ENCODE assay signal across 17 cellular contexts in the genomic region with DNA sequence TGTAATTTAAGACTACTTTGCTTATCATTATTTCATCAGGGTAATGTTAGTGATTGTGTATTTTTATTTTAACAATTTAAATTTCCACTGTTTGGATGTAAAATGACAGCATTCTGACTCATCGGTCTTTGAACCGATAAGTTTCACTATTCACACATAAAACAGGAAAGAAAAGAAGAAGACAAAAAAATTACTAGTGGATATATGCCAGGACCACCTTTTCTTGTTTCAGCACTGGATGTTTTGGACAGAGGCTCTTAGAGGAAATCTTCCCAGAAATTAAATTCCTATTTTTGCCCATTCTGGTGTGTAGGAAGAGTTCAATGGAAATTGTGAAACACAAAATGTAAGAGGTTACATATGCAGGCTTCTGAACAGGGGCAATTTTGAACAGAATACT. TPM values are rescaled to one million over a fixed set of nuclear protein-coding genes. Genes with fewer than 3 reads are reported as not detected.
DNase-seq lines count a peak whose midpoint lies in the region; ATAC-seq and TF ChIP-seq lines count a peak whose summit lies in the region.
"Had no signal": no experiment of that assay in that cellular context is flagged by ENCODE, and none has a peak within 500 bp of the region (broad histone marks: within the 10 kb centered on the region; RNA-seq: fewer than 3 reads in every experiment).

No MANE protein-coding gene starts in this region.

- 27 to 48% methylated on average over 2 of the region's 2 CpGs for WGBS in esophagus squamous epithelium, 2 donors

- intact Hi-C loops in esophagus squamous epithelium (cut with DNase I), result no loop called here

- no peaks in the 10 kb centered on the region for H3K4me1 ChIP-seq in esophagus squamous epithelium
- H3K4me1 ChIP-seq: ascending aorta, BLaER1 had no signal

- no peak overlapping the region for H3K27ac ChIP-seq in esophagus squamous epithelium
- H3K27ac ChIP-seq: ascending aorta, BLaER1 had no signal

- TF ChIP-seq POLR2A in esophagus squamous epithelium (IDR thresholded peaks at IDR 0.05), result no peak

- no peaks in the 10 kb centered on the region for H3K9me3 ChIP-seq in esophagus squamous epithelium
- H3K9me3 ChIP-seq: ascending aorta, BLaER1 had no signal

- TF ChIP-seq CTCF in foreskin fibroblast (IDR thresholded peaks at IDR 0.05; ENCODE audit: low read depth, low read length), result no peak
- TF ChIP-seq CTCF in esophagus squamous epithelium (IDR thresholded peaks at IDR 0.05), result no peak

- no peaks in the 10 kb centered on the region for H3K36me3 ChIP-seq in esophagus squamous epithelium
- H3K36me3 ChIP-seq: ascending aorta, BLaER1 had no signal

- ATAC-seq in esophagus mucosa, result no peak
- ATAC-seq: T-cell had no signal

- DNase-seq in AG08395 (ENCODE audit: low spot score), result peak; percentile 11
- DNase-seq in HS-5 (ENCODE audit: low read depth), result peak; percentile 40
- peak; percentile 17 for DNase-seq in astrocyte of the hippocampus (ENCODE audit: low read depth, low spot score)
- peak; percentile 59 to 76 for DNase-seq in foreskin fibroblast
- no peak for DNase-seq in esophagus squamous epithelium (lab: John Stamatoyannopoulos, UW)
- DNase-seq in GM03348 (ENCODE audit: low spot score), result no peak
- no peak for DNase-seq in DMS153 treated with DMSO at 0.1 percent for 48 hours (lab: John Stamatoyannopoulos, UW; ENCODE audit: unreplicated experiment)
- DNase-seq: activated effector memory CD4-positive, alpha-beta T cell treated with Interleukin-2 at 50 U/mL for 16 hours; effector CD8-positive, alpha-beta T cell; head of caudate nucleus; NCI-H2029 treated with DMSO at 0.1 percent for 48 hours; NCI-H69; T-cell had no signal

- no peaks in the 10 kb centered on the region for H3K27me3 ChIP-seq in esophagus squamous epithelium
- H3K27me3 ChIP-seq: ascending aorta, BLaER1 had no signal

- no peak overlapping the region for H3K4me3 ChIP-seq in foreskin fibroblast (ENCODE audit: low read depth in 1 of 2, low read length in 2 of 2)
- no peak overlapping the region for H3K4me3 ChIP-seq in esophagus squamous epithelium
- H3K4me3 ChIP-seq: ascending aorta, BLaER1 had no signal

RNA-seq across cellular contexts. Expression of a gene that starts 57.4 kb away (rescaled TPM):
- total RNA-seq in esophagus squamous epithelium, result 1 to 10 TPM in 3 of 4 donors, under 1 TPM in 1; 0.50 to 3.8 (median 1.7) TPM
- 1.1 TPM for total RNA-seq in esophagus mucosa
- total RNA-seq: activated CD8-positive, alpha-beta memory T cell treated with anti-CD3 and anti-CD28 coated beads for 36 hours had no signal

Comparison
In these comparisons a context has a peak if more than half of its experiments do, and no peak if none do; other contexts are left out.
1. DNase-seq: peak in AG08395 (single experiment), HS-5 (single experiment), astrocyte of the hippocampus (single experiment) and foreskin fibroblast (2 of 2); none in esophagus squamous epithelium (single experiment), GM03348 (single experiment) and DMS153 treated with DMSO at 0.1 percent for 48 hours (single experiment).